Comparison of ENCODE assay signal across 1 cellular context in genomic region chr20:45971675-45972499, GRCh38.
TF ChIP-seq lines count a peak whose summit lies in the region.

A gene with protein sequence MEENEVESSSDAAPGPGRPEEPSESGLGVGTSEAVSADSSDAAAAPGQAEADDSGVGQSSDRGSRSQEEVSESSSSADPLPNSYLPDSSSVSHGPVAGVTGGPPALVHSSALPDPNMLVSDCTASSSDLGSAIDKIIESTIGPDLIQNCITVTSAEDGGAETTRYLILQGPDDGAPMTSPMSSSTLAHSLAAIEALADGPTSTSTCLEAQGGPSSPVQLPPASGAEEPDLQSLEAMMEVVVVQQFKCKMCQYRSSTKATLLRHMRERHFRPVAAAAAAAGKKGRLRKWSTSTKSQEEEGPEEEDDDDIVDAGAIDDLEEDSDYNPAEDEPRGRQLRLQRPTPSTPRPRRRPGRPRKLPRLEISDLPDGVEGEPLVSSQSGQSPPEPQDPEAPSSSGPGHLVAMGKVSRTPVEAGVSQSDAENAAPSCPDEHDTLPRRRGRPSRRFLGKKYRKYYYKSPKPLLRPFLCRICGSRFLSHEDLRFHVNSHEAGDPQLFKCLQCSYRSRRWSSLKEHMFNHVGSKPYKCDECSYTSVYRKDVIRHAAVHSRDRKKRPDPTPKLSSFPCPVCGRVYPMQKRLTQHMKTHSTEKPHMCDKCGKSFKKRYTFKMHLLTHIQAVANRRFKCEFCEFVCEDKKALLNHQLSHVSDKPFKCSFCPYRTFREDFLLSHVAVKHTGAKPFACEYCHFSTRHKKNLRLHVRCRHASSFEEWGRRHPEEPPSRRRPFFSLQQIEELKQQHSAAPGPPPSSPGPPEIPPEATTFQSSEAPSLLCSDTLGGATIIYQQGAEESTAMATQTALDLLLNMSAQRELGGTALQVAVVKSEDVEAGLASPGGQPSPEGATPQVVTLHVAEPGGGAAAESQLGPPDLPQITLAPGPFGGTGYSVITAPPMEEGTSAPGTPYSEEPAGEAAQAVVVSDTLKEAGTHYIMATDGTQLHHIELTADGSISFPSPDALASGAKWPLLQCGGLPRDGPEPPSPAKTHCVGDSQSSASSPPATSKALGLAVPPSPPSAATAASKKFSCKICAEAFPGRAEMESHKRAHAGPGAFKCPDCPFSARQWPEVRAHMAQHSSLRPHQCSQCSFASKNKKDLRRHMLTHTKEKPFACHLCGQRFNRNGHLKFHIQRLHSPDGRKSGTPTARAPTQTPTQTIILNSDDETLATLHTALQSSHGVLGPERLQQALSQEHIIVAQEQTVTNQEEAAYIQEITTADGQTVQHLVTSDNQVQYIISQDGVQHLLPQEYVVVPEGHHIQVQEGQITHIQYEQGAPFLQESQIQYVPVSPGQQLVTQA (N-terminal part only) (minus strand): TSS chr20:45972203. CDS start chr20:45971410, 793 bp downstream.

TF ChIP-seq in HepG2, 621 proteins besides CTCF, POLR2A, EP300 and RAD21 (continued from another document and continues in another):
- TF ChIP-seq ZNF281 (CRISPR knock-in tag; IDR thresholded peaks at IDR 0.05; ENCODE audit: borderline replicate concordance) (peak; percentile 14; the same call in 1 of the 2 replicates), MIER2 (CRISPR knock-in tag; IDR thresholded peaks at IDR 0.05) (peak; percentile 46; the same call in 1 of the 2 replicates), ZNF317 (CRISPR knock-in tag; IDR thresholded peaks at IDR 0.05) (peak; percentile 78), ZBTB21 (CRISPR knock-in tag; IDR thresholded peaks at IDR 0.05) (peak; percentile 98), SALL1 (CRISPR knock-in tag; IDR thresholded peaks at IDR 0.05) (peak; percentile 86), RARA (CRISPR knock-in tag; IDR thresholded peaks at IDR 0.05) (peak; percentile 43), MATR3 (CRISPR knock-in tag; IDR thresholded peaks at IDR 0.05) (no peak), ZC3H4 (CRISPR knock-in tag; IDR thresholded peaks at IDR 0.05; ENCODE audit: borderline replicate concordance) (no peak; the same call in 1 of the 2 replicates), SP4 (CRISPR knock-in tag; IDR thresholded peaks at IDR 0.05) (peak; percentile 93), THYN1 (CRISPR knock-in tag; IDR thresholded peaks at IDR 0.05; ENCODE audit: borderline replicate concordance, low read depth) (no peak), MEIS1 (CRISPR knock-in tag; IDR thresholded peaks at IDR 0.05; ENCODE audit: borderline replicate concordance) (peak; percentile 85; the same call in 1 of the 2 replicates), ZNF879 (CRISPR knock-in tag; IDR thresholded peaks at IDR 0.05) (peak; percentile 83), SIN3B (IDR thresholded peaks at IDR 0.05; ENCODE audit: low read length) (peak; percentile 53), SPEN (CRISPR knock-in tag; IDR thresholded peaks at IDR 0.05; ENCODE audit: low read depth) (peak; percentile 97), HMGXB3 (CRISPR knock-in tag; IDR thresholded peaks at IDR 0.05; ENCODE audit: borderline replicate concordance) (peak; percentile 76; the same call in 1 of the 2 replicates), ZNF703 (CRISPR knock-in tag; IDR thresholded peaks at IDR 0.05; ENCODE audit: borderline replicate concordance) (peak; percentile 98), SALL2 (CRISPR knock-in tag; IDR thresholded peaks at IDR 0.05) (peak; percentile 63; the same call in 1 of the 2 replicates), PATZ1 (CRISPR knock-in tag; IDR thresholded peaks at IDR 0.05) (peak; percentile 99), ZNF33A (CRISPR knock-in tag; IDR thresholded peaks at IDR 0.05; ENCODE audit: borderline replicate concordance) (peak; percentile 97; the same call in 1 of the 2 replicates), TCF7L2 (IDR thresholded peaks at IDR 0.05; ENCODE audit: low read depth, low read length) (no peak), GPN1 (CRISPR knock-in tag; IDR thresholded peaks at IDR 0.05; ENCODE audit: borderline replicate concordance) (peak; percentile 46; the same call in 1 of the 2 replicates), MBNL3 (CRISPR knock-in tag; conservative IDR thresholded peaks at IDR 0.05) (no peak; the same call in 1 of the 2 replicates), YEATS4 (CRISPR knock-in tag; IDR thresholded peaks at IDR 0.05; ENCODE audit: borderline replicate concordance) (peak; percentile 98; the same call in 1 of the 2 replicates), ZNF33B (CRISPR knock-in tag; IDR thresholded peaks at IDR 0.05) (peak; percentile 93), THRA (CRISPR knock-in tag; IDR thresholded peaks at IDR 0.05; ENCODE audit: borderline replicate concordance) (peak; percentile 15)
- TF ChIP-seq, protein P1, sequence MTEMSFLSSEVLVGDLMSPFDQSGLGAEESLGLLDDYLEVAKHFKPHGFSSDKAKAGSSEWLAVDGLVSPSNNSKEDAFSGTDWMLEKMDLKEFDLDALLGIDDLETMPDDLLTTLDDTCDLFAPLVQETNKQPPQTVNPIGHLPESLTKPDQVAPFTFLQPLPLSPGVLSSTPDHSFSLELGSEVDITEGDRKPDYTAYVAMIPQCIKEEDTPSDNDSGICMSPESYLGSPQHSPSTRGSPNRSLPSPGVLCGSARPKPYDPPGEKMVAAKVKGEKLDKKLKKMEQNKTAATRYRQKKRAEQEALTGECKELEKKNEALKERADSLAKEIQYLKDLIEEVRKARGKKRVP (CRISPR knock-in tag; IDR thresholded peaks at IDR 0.05) = peak in 1 of 2 experiments; percentile 75; a peak in 2 of 4 replicates
- TF ChIP-seq, protein P2, sequence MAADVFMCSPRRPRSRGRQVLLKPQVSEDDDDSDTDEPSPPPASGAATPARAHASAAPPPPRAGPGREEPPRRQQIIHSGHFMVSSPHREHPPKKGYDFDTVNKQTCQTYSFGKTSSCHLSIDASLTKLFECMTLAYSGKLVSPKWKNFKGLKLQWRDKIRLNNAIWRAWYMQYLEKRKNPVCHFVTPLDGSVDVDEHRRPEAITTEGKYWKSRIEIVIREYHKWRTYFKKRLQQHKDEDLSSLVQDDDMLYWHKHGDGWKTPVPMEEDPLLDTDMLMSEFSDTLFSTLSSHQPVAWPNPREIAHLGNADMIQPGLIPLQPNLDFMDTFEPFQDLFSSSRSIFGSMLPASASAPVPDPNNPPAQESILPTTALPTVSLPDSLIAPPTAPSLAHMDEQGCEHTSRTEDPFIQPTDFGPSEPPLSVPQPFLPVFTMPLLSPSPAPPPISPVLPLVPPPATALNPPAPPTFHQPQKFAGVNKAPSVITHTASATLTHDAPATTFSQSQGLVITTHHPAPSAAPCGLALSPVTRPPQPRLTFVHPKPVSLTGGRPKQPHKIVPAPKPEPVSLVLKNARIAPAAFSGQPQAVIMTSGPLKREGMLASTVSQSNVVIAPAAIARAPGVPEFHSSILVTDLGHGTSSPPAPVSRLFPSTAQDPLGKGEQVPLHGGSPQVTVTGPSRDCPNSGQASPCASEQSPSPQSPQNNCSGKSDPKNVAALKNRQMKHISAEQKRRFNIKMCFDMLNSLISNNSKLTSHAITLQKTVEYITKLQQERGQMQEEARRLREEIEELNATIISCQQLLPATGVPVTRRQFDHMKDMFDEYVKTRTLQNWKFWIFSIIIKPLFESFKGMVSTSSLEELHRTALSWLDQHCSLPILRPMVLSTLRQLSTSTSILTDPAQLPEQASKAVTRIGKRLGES (CRISPR knock-in tag; IDR thresholded peaks at IDR 0.05; ENCODE audit: borderline replicate concordance) = peak; percentile 59; the same call in 1 of the 2 replicates
- TF ChIP-seq, protein P3, sequence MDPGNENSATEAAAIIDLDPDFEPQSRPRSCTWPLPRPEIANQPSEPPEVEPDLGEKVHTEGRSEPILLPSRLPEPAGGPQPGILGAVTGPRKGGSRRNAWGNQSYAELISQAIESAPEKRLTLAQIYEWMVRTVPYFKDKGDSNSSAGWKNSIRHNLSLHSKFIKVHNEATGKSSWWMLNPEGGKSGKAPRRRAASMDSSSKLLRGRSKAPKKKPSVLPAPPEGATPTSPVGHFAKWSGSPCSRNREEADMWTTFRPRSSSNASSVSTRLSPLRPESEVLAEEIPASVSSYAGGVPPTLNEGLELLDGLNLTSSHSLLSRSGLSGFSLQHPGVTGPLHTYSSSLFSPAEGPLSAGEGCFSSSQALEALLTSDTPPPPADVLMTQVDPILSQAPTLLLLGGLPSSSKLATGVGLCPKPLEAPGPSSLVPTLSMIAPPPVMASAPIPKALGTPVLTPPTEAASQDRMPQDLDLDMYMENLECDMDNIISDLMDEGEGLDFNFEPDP (CRISPR knock-in tag; conservative IDR thresholded peaks at IDR 0.05) = no peak
- TF ChIP-seq, protein P4, sequence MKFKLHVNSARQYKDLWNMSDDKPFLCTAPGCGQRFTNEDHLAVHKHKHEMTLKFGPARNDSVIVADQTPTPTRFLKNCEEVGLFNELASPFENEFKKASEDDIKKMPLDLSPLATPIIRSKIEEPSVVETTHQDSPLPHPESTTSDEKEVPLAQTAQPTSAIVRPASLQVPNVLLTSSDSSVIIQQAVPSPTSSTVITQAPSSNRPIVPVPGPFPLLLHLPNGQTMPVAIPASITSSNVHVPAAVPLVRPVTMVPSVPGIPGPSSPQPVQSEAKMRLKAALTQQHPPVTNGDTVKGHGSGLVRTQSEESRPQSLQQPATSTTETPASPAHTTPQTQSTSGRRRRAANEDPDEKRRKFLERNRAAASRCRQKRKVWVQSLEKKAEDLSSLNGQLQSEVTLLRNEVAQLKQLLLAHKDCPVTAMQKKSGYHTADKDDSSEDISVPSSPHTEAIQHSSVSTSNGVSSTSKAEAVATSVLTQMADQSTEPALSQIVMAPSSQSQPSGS (CRISPR knock-in tag; IDR thresholded peaks at IDR 0.05) = peak; percentile 99
- TF ChIP-seq, protein P5, sequence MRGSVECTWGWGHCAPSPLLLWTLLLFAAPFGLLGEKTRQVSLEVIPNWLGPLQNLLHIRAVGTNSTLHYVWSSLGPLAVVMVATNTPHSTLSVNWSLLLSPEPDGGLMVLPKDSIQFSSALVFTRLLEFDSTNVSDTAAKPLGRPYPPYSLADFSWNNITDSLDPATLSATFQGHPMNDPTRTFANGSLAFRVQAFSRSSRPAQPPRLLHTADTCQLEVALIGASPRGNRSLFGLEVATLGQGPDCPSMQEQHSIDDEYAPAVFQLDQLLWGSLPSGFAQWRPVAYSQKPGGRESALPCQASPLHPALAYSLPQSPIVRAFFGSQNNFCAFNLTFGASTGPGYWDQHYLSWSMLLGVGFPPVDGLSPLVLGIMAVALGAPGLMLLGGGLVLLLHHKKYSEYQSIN (CRISPR knock-in tag; IDR thresholded peaks at IDR 0.05; ENCODE audit: borderline replicate concordance) = no peak
